In genomic region chr7:136869006-136869961, GRCh38 we compare ENCODE assay signal across 10 cellular contexts. TPM values are rescaled to one million over a fixed set of nuclear protein-coding genes. Genes with fewer than 3 reads are reported as not detected.
A peak's percentile ranks its signal among the peaks of the same experiment; 100 is the strongest.
DNase-seq lines count a peak whose midpoint lies in the region; ATAC-seq, FAIRE-seq and TF ChIP-seq lines count a peak whose summit lies in the region.
"Had no signal": no experiment of that assay in that cellular context is flagged by ENCODE, and none has a peak within 500 bp of the region (broad histone marks: within the 10 kb centered on the region; RNA-seq: fewer than 3 reads in every experiment).

No MANE protein-coding gene starts in this region.

- no peak for FAIRE-seq in kidney (lab: Jason Lieb, UNC)

- H3K9me3 ChIP-seq in kidney (ENCODE audit: control insufficient read depth in 1 of 2, low read length in 2 of 2) (no peaks in the 10 kb centered on the region), thoracic aorta (no peaks in the 10 kb centered on the region)

- DNase-seq in DMS53 (lab: John Stamatoyannopoulos, UW) (peak; percentile 67), DMS53 treated with DMSO at 0.1 percent for 48 hours (lab: John Stamatoyannopoulos, UW; ENCODE audit: unreplicated experiment) (no peak), dorsolateral prefrontal cortex (peak in 5 of 10 donors; percentile 12 to 43 (median 32)), kidney (peak; percentile 68), thoracic aorta (ENCODE audit: low spot score) (no peak), pons (ENCODE audit: low spot score) (no peak), NCI-H510A treated with DMSO at 0.1 percent for 48 hours (lab: John Stamatoyannopoulos, UW) (no peak)
- DNase-seq: 8988T; activated T-cell treated with anti-CD3 and anti-CD28 coated beads, Interleukin-2, amount 50 U/mL, for 1 hour had no signal

- H3K4me3 ChIP-seq in dorsolateral prefrontal cortex (peak overlapping the region; percentile 16 to 73 (median 50)), kidney (ENCODE audit: low read length in 2 of 2) (no peak overlapping the region), thoracic aorta (peak overlapping the region; percentile 24)

- TF ChIP-seq CTCF in dorsolateral prefrontal cortex (IDR thresholded peaks at IDR 0.05 in 54 of 56, conservative IDR thresholded peaks at IDR 0.05 in 2 of 56; ENCODE audit: low read depth in 1 of 56, partially characterized antibody in 56 of 56), result no peak
- no peak for TF ChIP-seq CTCF in kidney (IDR thresholded peaks at IDR 0.05; ENCODE audit: borderline replicate concordance, extremely low read depth, insufficient read depth)
- no peak for TF ChIP-seq CTCF in thoracic aorta (IDR thresholded peaks at IDR 0.05)

- peak overlapping the region in 12 of 59 donors; percentile 5 to 53 (median 18) for H3K27ac ChIP-seq in dorsolateral prefrontal cortex
- H3K27ac ChIP-seq in kidney (ENCODE audit: low read depth in 2 of 2, low read length in 2 of 2), result no peak overlapping the region
- H3K27ac ChIP-seq in thoracic aorta, result no peak overlapping the region

- no peak overlapping the region for H3K9ac ChIP-seq in kidney (ENCODE audit: low read length in 2 of 2)

- ATAC-seq in thoracic aorta (ENCODE audit: insufficient number of reproducible peaks, low FRiP score, low read depth) (no peak), HG03159 (IDR thresholded peaks at IDR 0.05; ENCODE audit: unreplicated experiment) (no peak)

- H3K36me3 ChIP-seq in kidney (ENCODE audit: control insufficient read depth in 1 of 2, insufficient read depth in 2 of 2, low read length in 2 of 2) (no peaks in the 10 kb centered on the region), thoracic aorta (no peaks in the 10 kb centered on the region)

- H3K27me3 ChIP-seq in dorsolateral prefrontal cortex (peaks cover 0 to 59% (median 29%) of the 10 kb centered on the region in 45 donors), thoracic aorta (replicated peaks; ENCODE audit: insufficient read depth) (no peaks in the 10 kb centered on the region)

- intact Hi-C loops in dorsolateral prefrontal cortex (cut with DNase I) (no loop called here), kidney (cut with DNase I) (no loop called here)

- no peaks in the 10 kb centered on the region for H3K4me1 ChIP-seq in kidney (ENCODE audit: control insufficient read depth in 1 of 2, insufficient read depth in 1 of 2, low read depth in 1 of 2, low read length in 2 of 2)
- peaks cover 0 to 22% of the 10 kb centered on the region in 2 donors for H3K4me1 ChIP-seq in thoracic aorta (ENCODE audit: control insufficient read depth in 1 of 2, low read depth in 2 of 2)

RNA-seq across cellular contexts. Expression of gene CHRM2, which starts 0.8 kb away (rescaled TPM):
- total RNA-seq in dorsolateral prefrontal cortex (10 to 100 TPM in 18 of 120 experiments, 1 to 10 TPM in 102; 1.4 to 15.9 (median 7.3) TPM), kidney (not detected), thoracic aorta (not detected)
- not detected for polyA plus RNA-seq in kidney (ENCODE audit: insufficient read depth, low read depth, low replicate concordance)

Comparison
In these comparisons a context has a peak if more than half of its experiments do, and no peak if none do; other contexts are left out.
1. DNase-seq: peak in DMS53 (single experiment) and kidney (single experiment); none in DMS53 treated with DMSO at 0.1 percent for 48 hours (single experiment), thoracic aorta (single experiment), pons (single experiment) and NCI-H510A treated with DMSO at 0.1 percent for 48 hours (single experiment).
2. H3K4me3 ChIP-seq: peak in dorsolateral prefrontal cortex (59 of 59) and thoracic aorta (single experiment); none in kidney (0 of 2).